In genomic region chr10:97632949-97633884, GRCh38 we compare ENCODE assay signal across 1 cellular context.
TF ChIP-seq lines count a peak whose summit lies in the region.

Gene MORN4, minus strand, starts transcription at chr10:97633500. Its CDS starts 13,847 bp downstream, at chr10:97619653.

TF ChIP-seq in HepG2, 621 proteins besides CTCF, POLR2A, EP300 and RAD21 (continued from another document):
- TF ChIP-seq, protein P1, sequence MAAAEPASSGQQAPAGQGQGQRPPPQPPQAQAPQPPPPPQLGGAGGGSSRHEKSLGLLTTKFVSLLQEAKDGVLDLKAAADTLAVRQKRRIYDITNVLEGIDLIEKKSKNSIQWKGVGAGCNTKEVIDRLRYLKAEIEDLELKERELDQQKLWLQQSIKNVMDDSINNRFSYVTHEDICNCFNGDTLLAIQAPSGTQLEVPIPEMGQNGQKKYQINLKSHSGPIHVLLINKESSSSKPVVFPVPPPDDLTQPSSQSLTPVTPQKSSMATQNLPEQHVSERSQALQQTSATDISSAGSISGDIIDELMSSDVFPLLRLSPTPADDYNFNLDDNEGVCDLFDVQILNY (CRISPR knock-in tag; conservative IDR thresholded peaks at IDR 0.05), result no peak
- TF ChIP-seq ZMYM4 (CRISPR knock-in tag; IDR thresholded peaks at IDR 0.05) (peak; percentile 70), ZNF878 (CRISPR knock-in tag; IDR thresholded peaks at IDR 0.05) (no peak), ZNF230 (CRISPR knock-in tag; IDR thresholded peaks at IDR 0.05) (no peak; the same call in 1 of the 2 replicates), ZNF382 (CRISPR knock-in tag; IDR thresholded peaks at IDR 0.05; ENCODE audit: borderline replicate concordance) (no peak), RXRA (CRISPR knock-in tag; IDR thresholded peaks at IDR 0.05) (peak; percentile 44; the same call in 1 of the 2 replicates), ZNF274 (CRISPR knock-in tag; IDR thresholded peaks at IDR 0.05) (0 out of 2 replicates have a peak, but pooled peaks have one; percentile 18), ZNF614 (CRISPR knock-in tag; IDR thresholded peaks at IDR 0.05; ENCODE audit: borderline replicate concordance) (peak; percentile 26; the same call in 1 of the 2 replicates), IRF2 (CRISPR knock-in tag; IDR thresholded peaks at IDR 0.05) (peak; percentile 2; the same call in 1 of the 2 replicates), MAFG (CRISPR knock-in tag; IDR thresholded peaks at IDR 0.05) (no peak), TSC22D2 (CRISPR knock-in tag; IDR thresholded peaks at IDR 0.05; ENCODE audit: borderline replicate concordance) (0 out of 2 replicates have a peak, but pooled peaks have one; percentile 27), CSRNP1 (CRISPR knock-in tag; IDR thresholded peaks at IDR 0.05) (0 out of 2 replicates have a peak, but pooled peaks have one; percentile 50), TBX2 (CRISPR knock-in tag; IDR thresholded peaks at IDR 0.05; ENCODE audit: borderline replicate concordance) (peak; percentile 60; the same call in 1 of the 2 replicates), ZNF441 (CRISPR knock-in tag; IDR thresholded peaks at IDR 0.05; ENCODE audit: borderline replicate concordance) (peak; percentile 62; the same call in 1 of the 2 replicates), ZBED4 (CRISPR knock-in tag; IDR thresholded peaks at IDR 0.05; ENCODE audit: borderline replicate concordance) (0 out of 2 replicates have a peak, but pooled peaks have one; percentile 46), FOSL1 (CRISPR knock-in tag; IDR thresholded peaks at IDR 0.05; ENCODE audit: borderline replicate concordance) (no peak), MAX (IDR thresholded peaks at IDR 0.05) (peak; percentile 54), XRCC5 (optimal IDR thresholded peaks at IDR 0.05; ENCODE audit: low read length) (peak; percentile 29), ZNF644 (CRISPR knock-in tag; IDR thresholded peaks at IDR 0.05; ENCODE audit: low read depth) (0 out of 2 replicates have a peak, but pooled peaks have one; percentile 14), GATA4 (IDR thresholded peaks at IDR 0.05; ENCODE audit: borderline replicate concordance, low read depth) (0 out of 2 replicates have a peak, but pooled peaks have one; percentile 21), RXRB (CRISPR knock-in tag; IDR thresholded peaks at IDR 0.05; ENCODE audit: borderline replicate concordance) (peak; percentile 42; the same call in 1 of the 2 replicates), UBTF (CRISPR knock-in tag; IDR thresholded peaks at IDR 0.05) (peak; percentile 85)
- TF ChIP-seq, protein P2, sequence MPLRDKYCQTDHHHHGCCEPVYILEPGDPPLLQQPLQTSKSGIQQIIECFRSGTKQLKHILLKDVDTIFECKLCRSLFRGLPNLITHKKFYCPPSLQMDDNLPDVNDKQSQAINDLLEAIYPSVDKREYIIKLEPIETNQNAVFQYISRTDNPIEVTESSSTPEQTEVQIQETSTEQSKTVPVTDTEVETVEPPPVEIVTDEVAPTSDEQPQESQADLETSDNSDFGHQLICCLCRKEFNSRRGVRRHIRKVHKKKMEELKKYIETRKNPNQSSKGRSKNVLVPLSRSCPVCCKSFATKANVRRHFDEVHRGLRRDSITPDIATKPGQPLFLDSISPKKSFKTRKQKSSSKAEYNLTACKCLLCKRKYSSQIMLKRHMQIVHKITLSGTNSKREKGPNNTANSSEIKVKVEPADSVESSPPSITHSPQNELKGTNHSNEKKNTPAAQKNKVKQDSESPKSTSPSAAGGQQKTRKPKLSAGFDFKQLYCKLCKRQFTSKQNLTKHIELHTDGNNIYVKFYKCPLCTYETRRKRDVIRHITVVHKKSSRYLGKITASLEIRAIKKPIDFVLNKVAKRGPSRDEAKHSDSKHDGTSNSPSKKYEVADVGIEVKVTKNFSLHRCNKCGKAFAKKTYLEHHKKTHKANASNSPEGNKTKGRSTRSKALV (CRISPR knock-in tag; IDR thresholded peaks at IDR 0.05), result no peak
- TF ChIP-seq, protein P3, sequence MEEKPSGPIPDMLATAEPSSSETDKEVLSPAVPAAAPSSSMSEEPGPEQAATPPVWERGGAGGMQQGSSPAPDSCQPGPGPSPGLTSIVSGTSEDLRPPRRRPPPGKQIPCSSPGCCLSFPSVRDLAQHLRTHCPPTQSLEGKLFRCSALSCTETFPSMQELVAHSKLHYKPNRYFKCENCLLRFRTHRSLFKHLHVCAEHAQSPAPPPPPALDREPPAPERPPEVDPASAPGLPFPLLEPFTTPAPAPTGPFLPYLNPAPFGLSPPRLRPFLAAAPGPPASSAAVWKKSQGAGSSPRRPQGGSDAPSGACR (CRISPR knock-in tag; IDR thresholded peaks at IDR 0.05), result 0 out of 2 replicates have a peak, but pooled peaks have one; percentile 80
- TF ChIP-seq, protein P4, sequence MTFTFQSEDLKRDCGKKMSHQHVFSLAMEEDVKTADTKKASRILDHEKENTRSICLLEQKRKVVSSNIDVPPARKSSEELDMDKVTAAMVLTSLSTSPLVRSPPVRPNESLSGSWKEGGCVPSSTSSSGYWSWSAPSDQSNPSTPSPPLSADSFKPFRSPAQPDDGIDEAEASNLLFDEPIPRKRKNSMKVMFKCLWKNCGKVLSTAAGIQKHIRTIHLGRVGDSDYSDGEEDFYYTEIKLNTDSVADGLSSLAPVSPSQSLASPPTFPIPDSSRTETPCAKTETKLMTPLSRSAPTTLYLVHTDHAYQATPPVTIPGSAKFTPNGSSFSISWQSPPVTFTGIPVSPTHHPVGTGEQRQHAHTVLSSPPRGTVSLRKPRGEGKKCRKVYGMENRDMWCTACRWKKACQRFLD (CRISPR knock-in tag; IDR thresholded peaks at IDR 0.05; ENCODE audit: borderline replicate concordance), result no peak
